ENCODE assay signal across 27 cellular contexts in the genomic region with DNA sequence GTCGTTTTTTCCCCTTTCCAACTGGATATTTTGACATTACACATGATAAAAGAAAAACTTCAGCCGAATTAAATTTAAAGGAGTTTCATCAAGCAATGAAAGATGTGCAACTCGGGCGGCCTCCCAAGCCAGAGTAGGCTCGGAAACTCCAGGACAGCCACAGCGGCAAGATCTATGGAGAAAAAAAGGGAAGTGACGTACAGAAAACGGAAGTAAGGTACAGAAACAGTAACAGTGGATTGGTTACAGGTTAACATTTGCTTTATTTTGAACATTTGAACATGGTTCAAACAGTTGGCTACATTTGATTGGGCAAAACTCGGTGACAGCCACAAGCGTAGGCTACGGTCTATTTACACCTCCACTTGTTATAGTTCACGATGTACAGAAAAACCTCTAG. TPM values are rescaled to one million over a fixed set of nuclear protein-coding genes. Genes with fewer than 3 reads are reported as not detected.
"Had no signal": no experiment of that assay in that cellular context is flagged by ENCODE, and none has a peak within 500 bp of the region (broad histone marks: within the 10 kb centered on the region; RNA-seq: fewer than 3 reads in every experiment).

No MANE protein-coding gene starts in this region.

- H3K4me1 ChIP-seq: gastrocnemius medialis, left ventricle myocardium inferior, lower lobe of right lung, pancreas, suprapubic skin, thyroid gland had no signal

- DNase-seq: cortex of kidney; dorsolateral prefrontal cortex; effector CD8-positive, alpha-beta T cell; gastrocnemius medialis; glutamatergic neuron; kidney; left cardiac atrium; left ventricle myocardium inferior; lower lobe of right lung; midbrain; occipital lobe; pancreas; right cardiac atrium; stimulated activated CD4-positive, alpha-beta T cell treated with anti-CD3 and anti-CD28 coated beads, Interleukin-4, amount 100 ng/mL, for 1 hour; stimulated activated CD8-positive, alpha-beta memory T cell treated with anti-CD3 and anti-CD28 coated beads, Interleukin-4, amount 100 ng/mL, for 48 hours; stimulated activated naive CD8-positive, alpha-beta T cell treated with anti-CD3 and anti-CD28 coated beads, Interleukin-15, Interleukin-2, amounts not matched to agents 100 U/mL and 50 U/mL, for 24 hours; thyroid gland had no signal

- H3K36me3 Mint-ChIP-seq: memory B cell; stimulated activated effector memory CD8-positive, alpha-beta T cell treated with anti-CD3 and anti-CD28 coated beads, Interleukin-12 subunit alpha, Interleukin-12 subunit beta, amount 100 ng/mL, for 72 hours; type B pancreatic cell had no signal

- H3K9me3 Mint-ChIP-seq: nephron; stimulated activated effector memory CD8-positive, alpha-beta T cell treated with anti-CD3 and anti-CD28 coated beads, Interleukin-12 subunit alpha, Interleukin-12 subunit beta, amount 100 ng/mL, for 72 hours; type B pancreatic cell had no signal

- H3K9me3 ChIP-seq: gastrocnemius medialis, left ventricle myocardium inferior, lower lobe of right lung, pancreas, suprapubic skin, thyroid gland had no signal

- ATAC-seq: esophagus mucosa, gastrocnemius medialis, left cardiac atrium, lower lobe of right lung, pancreas, right cardiac atrium had no signal

- H3K27ac ChIP-seq: dorsolateral prefrontal cortex, gastrocnemius medialis, left ventricle myocardium inferior, lower lobe of right lung, pancreas, suprapubic skin, thyroid gland had no signal

- H3K27me3 ChIP-seq: dorsolateral prefrontal cortex, gastrocnemius medialis, pancreas, suprapubic skin, thyroid gland had no signal

- H3K27ac Mint-ChIP-seq: memory B cell; nephron; progenitor cell of endocrine pancreas; stimulated activated effector memory CD8-positive, alpha-beta T cell treated with anti-CD3 and anti-CD28 coated beads, Interleukin-12 subunit alpha, Interleukin-12 subunit beta, amount 100 ng/mL, for 72 hours; type B pancreatic cell had no signal

- H3K4me1 Mint-ChIP-seq: memory B cell, nephron had no signal

- H3K4me3 ChIP-seq: dorsolateral prefrontal cortex, gastrocnemius medialis, left ventricle myocardium inferior, lower lobe of right lung, pancreas, smooth muscle cell, suprapubic skin, thyroid gland had no signal

- FAIRE-seq: endometrium, kidney, pancreas, urothelium cell line had no signal

- H3K36me3 ChIP-seq: gastrocnemius medialis, left ventricle myocardium inferior, lower lobe of right lung, pancreas, suprapubic skin, thyroid gland had no signal

- H3K4me2 ChIP-seq: smooth muscle cell had no signal

- H3K4me3 Mint-ChIP-seq: memory B cell; nephron; stimulated activated effector memory CD8-positive, alpha-beta T cell treated with anti-CD3 and anti-CD28 coated beads, Interleukin-12 subunit alpha, Interleukin-12 subunit beta, amount 100 ng/mL, for 72 hours; type B pancreatic cell had no signal

RNA-seq across cellular contexts. Expression of gene FAM124A, which starts 30.5 kb away (rescaled TPM):
- total RNA-seq: smooth muscle cell had no signal
